Comparison of ENCODE assay signal across 15 cellular contexts in the genomic region with DNA sequence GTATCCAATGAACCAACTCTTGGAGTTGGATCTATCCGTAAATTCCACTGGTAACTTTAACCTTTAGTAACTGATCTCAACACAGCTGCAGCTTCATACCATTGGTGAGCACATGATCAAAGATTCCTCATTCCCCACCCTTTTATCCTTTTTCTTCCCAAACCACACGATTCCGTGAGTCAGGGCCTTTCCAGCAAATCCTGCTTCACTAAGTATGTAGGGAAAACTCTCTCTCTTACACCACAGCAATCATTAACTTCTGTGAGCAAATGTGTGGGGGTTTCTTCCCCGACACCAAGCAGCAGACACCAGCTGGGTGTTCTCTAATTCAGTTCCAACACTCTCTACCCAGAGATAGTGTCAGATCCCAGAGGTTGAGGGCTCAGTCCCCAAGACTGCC. TPM values are rescaled to one million over a fixed set of nuclear protein-coding genes. Genes with fewer than 3 reads are reported as not detected.
DNase-seq lines count a peak whose midpoint lies in the region; ATAC-seq and TF ChIP-seq lines count a peak whose summit lies in the region.
"Had no signal": no experiment of that assay in that cellular context is flagged by ENCODE, and none has a peak within 500 bp of the region (broad histone marks: within the 10 kb centered on the region; RNA-seq: fewer than 3 reads in every experiment).

No MANE protein-coding gene starts in this region.

- no peaks in the 10 kb centered on the region for H3K9me3 ChIP-seq in mucosa of descending colon
- H3K9me3 ChIP-seq: BE2C, gastroesophageal sphincter, thoracic aorta had no signal

- no peaks in the 10 kb centered on the region for H3K36me3 ChIP-seq in mucosa of descending colon (ENCODE audit: low read depth)

- intact Hi-C loops in mucosa of descending colon (cut with DNase I, micrococcal nuclease), result no loop called here

- H3K4me3 ChIP-seq in AG04449 (ENCODE audit: low read depth, low read length) (no peak overlapping the region), coronary artery (no peak overlapping the region), mucosa of descending colon (no peak overlapping the region)
- H3K4me3 ChIP-seq: gastroesophageal sphincter, lung, thoracic aorta had no signal

- no peaks in the 10 kb centered on the region for H3K4me1 ChIP-seq in mucosa of descending colon (ENCODE audit: low read depth)
- H3K4me1 ChIP-seq: BE2C had no signal

- DNase-seq in AG04449 (ENCODE audit: low read depth, low spot score) (peak; percentile 63), HS-5 (ENCODE audit: low read depth) (peak; percentile 90), coronary artery (ENCODE audit: low spot score) (no peak), mucosa of descending colon (no peak)
- DNase-seq in stimulated activated CD4-positive, alpha-beta T cell treated with anti-CD3 and anti-CD28 coated beads, Interleukin-1b, Interleukin-23, amount 100 ng/mL, for 48 hours, result no peak
- DNase-seq: BE2C, cerebellar nuclear complex, NCI-H1930, posterior cingulate gyrus had no signal

- CTCF ChIA-PET in AG04449 (lab: Yijun Ruan, JAX), result no interaction called here

- peak overlapping the region; percentile 2 to 27 for H3K27ac ChIP-seq in coronary artery
- H3K27ac ChIP-seq: gastroesophageal sphincter had no signal

- POLR2A ChIA-PET in AG04449 (lab: Yijun Ruan, JAX), result interaction anchor here (2.3 kb wide), 1 partner anchor 24 kb away, joined by 8 read pairs; the partner anchor contains the start of genes ELP2 and SLC39A6

- no peak for TF ChIP-seq CTCF in AG04449 (IDR thresholded peaks at IDR 0.05; ENCODE audit: insufficient read depth, low read length, missing control alignments)
- TF ChIP-seq CTCF in coronary artery (IDR thresholded peaks at IDR 0.05), result no peak
- TF ChIP-seq CTCF in mucosa of descending colon (IDR thresholded peaks at IDR 0.05), result no peak

- ATAC-seq in mucosa of descending colon, result peak; percentile 12
- no peak for ATAC-seq in HG03039 (IDR thresholded peaks at IDR 0.05; ENCODE audit: unreplicated experiment)
- no peak for ATAC-seq in HG02981 (IDR thresholded peaks at IDR 0.05; ENCODE audit: unreplicated experiment)
- no peak for ATAC-seq in HG03095 (IDR thresholded peaks at IDR 0.05; ENCODE audit: unreplicated experiment)
- ATAC-seq: gastroesophageal sphincter had no signal

RNA-seq across cellular contexts. Expression of gene ELP2, which starts 23.5 kb away (rescaled TPM):
- total RNA-seq in mucosa of descending colon, result 10 to 100 TPM; 45.4 to 62.9 (median 55.4) TPM

RNA-seq across cellular contexts. Expression of gene SLC39A6, which starts 24.1 kb away (rescaled TPM):
- total RNA-seq in mucosa of descending colon, result 10 to 100 TPM in 2 of 3 donors, 1 to 10 TPM in 1; 6.6 to 23.3 (median 10.3) TPM

RNA-seq across cellular contexts. Expression of gene MOCOS, which starts 34.1 kb away (rescaled TPM):
- total RNA-seq in mucosa of descending colon, result 1 to 10 TPM; 3.3 to 4.7 (median 4.4) TPM

Comparison
In these comparisons a context has a peak if more than half of its experiments do, and no peak if none do; other contexts are left out.
1. DNase-seq: peak in AG04449 (single experiment) and HS-5 (single experiment); none in coronary artery (single experiment), mucosa of descending colon (0 of 3) and stimulated activated CD4-positive, alpha-beta T cell treated with anti-CD3 and anti-CD28 coated beads, Interleukin-1b, Interleukin-23, amount 100 ng/mL, for 48 hours (single experiment).